Comparison of ENCODE assay signal across 33 cellular contexts in the genomic region with DNA sequence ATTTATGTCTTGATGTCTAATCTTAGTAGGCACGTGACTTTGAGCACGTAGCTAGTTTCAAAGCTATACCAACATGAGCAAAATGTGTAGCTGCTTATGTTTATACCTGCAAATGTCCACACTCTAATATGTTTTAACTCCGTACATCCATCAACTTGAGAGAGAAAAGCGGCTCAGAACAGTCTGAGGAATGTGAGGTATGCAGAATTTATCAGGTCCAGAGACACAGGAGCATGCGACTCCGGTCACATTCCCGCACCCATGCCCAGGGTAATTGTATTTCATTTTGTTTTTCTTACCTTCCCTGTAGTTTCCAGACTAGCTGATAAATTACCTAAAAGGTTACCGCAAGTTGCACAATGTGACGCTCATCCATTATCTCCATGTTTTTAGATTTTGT. TPM values are rescaled to one million over a fixed set of nuclear protein-coding genes. Genes with fewer than 3 reads are reported as not detected.
"Had no signal": no experiment of that assay in that cellular context is flagged by ENCODE, and none has a peak within 500 bp of the region (broad histone marks: within the 10 kb centered on the region; RNA-seq: fewer than 3 reads in every experiment).

No MANE protein-coding gene starts in this region.

- H3K9me3 Mint-ChIP-seq: activated T-cell treated with anti-CD3 and anti-CD28 coated beads, Interleukin-2, amount 50 U/mL, for 24 hours; activated T-helper 17 cell treated with anti-CD3 and anti-CD28 coated beads, Interleukin-2, amount 50 U/mL, for 72 hours; effector memory CD8-positive, alpha-beta T cell; immature natural killer cell; neural crest cell had no signal

- H3K27ac Mint-ChIP-seq: activated naive CD8-positive, alpha-beta T cell; activated T-cell treated with anti-CD3 and anti-CD28 coated beads, Interleukin-2, amount 50 U/mL, for 24 hours; activated T-helper 17 cell treated with anti-CD3 and anti-CD28 coated beads, Interleukin-2, amount 50 U/mL, for 72 hours; effector memory CD8-positive, alpha-beta T cell; immature natural killer cell; naive B cell had no signal

- ATAC-seq: activated T-helper 17 cell treated with anti-CD3 and anti-CD28 coated beads, Interleukin-2, amount 50 U/mL, for 72 hours; effector memory CD8-positive, alpha-beta T cell; esophagus mucosa; left ventricle myocardium superior; right cardiac atrium had no signal

- FAIRE-seq: astrocyte, endothelial cell of umbilical vein had no signal

- H3K4me1 Mint-ChIP-seq: activated T-helper 17 cell treated with anti-CD3 and anti-CD28 coated beads, Interleukin-2, amount 50 U/mL, for 72 hours had no signal

- H3K9me3 ChIP-seq: adrenal gland, breast epithelium, colonic mucosa, prostate gland, suprapubic skin, vagina had no signal

- H3K27me3 ChIP-seq: adrenal gland, breast epithelium, colonic mucosa, dorsolateral prefrontal cortex, vagina had no signal

- H3K4me3 Mint-ChIP-seq: activated naive CD8-positive, alpha-beta T cell; activated T-cell treated with anti-CD3 and anti-CD28 coated beads, Interleukin-2, amount 50 U/mL, for 24 hours; activated T-helper 17 cell treated with anti-CD3 and anti-CD28 coated beads, Interleukin-2, amount 50 U/mL, for 72 hours; effector memory CD8-positive, alpha-beta T cell; immature natural killer cell; naive B cell; neural crest cell had no signal

- H3K4me1 ChIP-seq: breast epithelium, colonic mucosa, prostate gland had no signal

- H3K4me3 ChIP-seq: adrenal gland, breast epithelium, colonic mucosa, dorsolateral prefrontal cortex, prostate gland, skin epidermis, stomach, suprapubic skin, tibial nerve, vagina had no signal

- H3K27me3 Mint-ChIP-seq: activated naive CD8-positive, alpha-beta T cell had no signal

- H3K36me3 ChIP-seq: adrenal gland, breast epithelium, colonic mucosa, prostate gland, stomach, suprapubic skin, tibial nerve, vagina had no signal

- DNase-seq: activated CD4-positive, alpha-beta T cell treated with anti-CD3 and anti-CD28 coated beads for 1 hour; activated CD8-positive, alpha-beta memory T cell treated with anti-CD3 and anti-CD28 coated beads for 24 hours; activated CD8-positive, alpha-beta memory T cell treated with anti-CD3 and anti-CD28 coated beads, Interleukin-2, amount 50 U/mL, for 4 hours; activated T-cell treated with anti-CD3 and anti-CD28 coated beads, Interleukin-2, amount 50 U/mL, for 24 hours; adrenal gland; colonic mucosa; dorsolateral prefrontal cortex; effector memory CD8-positive, alpha-beta T cell; foreskin melanocyte; immature natural killer cell; kidney glomerular epithelial cell; left ventricle myocardium superior; mammary epithelial cell; naive B cell; right cardiac atrium; stimulated activated CD4-positive, alpha-beta T cell treated with anti-CD3 and anti-CD28 coated beads, Interleukin-1b, Interleukin-23, amount 100 ng/mL, for 48 hours; stomach; T-helper 9 cell had no signal

- H3K36me3 Mint-ChIP-seq: activated naive CD8-positive, alpha-beta T cell; immature natural killer cell; naive B cell had no signal

RNA-seq across cellular contexts. Expression of a gene that starts 39.9 kb away (rescaled TPM):
- total RNA-seq: activated T-helper 17 cell treated with anti-CD3 and anti-CD28 coated beads, Interleukin-2, amount 50 U/mL, for 72 hours; endothelial cell of umbilical vein; esophagus mucosa; left ventricle myocardium superior; mucosa of gallbladder; neural crest cell; osteoblast; right cardiac atrium; T-helper 1 cell treated with Interleukin-12 subunit alpha and Interleukin-12 subunit beta and Interleukin-4 antibody, amounts not matched to agents 30 ng/mL and 1 ng/mL, for 36 hours; tibial nerve; vagina had no signal
